21 cellular contexts compared by ENCODE assay signal in the genomic region with DNA sequence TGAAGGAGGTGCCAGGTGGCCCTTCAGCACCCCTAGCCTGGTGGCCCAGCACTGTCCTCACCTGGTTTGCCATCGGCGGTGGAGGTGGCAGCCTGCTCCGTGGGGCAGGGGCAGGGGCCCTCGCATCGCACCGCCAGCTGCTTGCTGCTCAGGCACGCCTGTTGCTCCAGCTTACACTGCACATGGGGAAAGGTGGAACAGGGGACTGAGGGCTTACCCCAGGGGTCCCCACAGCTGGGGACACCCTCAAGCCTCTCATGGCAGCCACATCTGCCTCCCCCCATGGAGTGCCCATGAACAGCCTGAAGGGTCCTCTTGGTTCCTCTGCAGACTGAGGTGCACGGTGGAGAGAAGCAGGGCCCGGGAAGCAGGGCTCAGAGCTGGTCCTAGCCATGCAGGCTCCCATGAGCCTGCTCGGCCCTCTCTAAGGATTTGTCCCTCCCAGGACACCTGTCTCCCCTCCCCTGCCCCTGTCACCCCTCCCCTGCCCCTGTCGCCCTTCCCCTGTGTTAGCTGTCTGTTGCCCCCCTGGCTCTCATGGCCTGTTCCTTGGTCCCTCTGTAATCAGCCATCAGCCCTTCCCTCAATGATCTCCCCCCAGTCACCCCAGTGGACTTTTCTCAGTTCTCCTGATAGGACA. TPM values are rescaled to one million over a fixed set of nuclear protein-coding genes. Genes with fewer than 3 reads are reported as not detected.
DNase-seq lines count a peak whose midpoint lies in the region; ATAC-seq and TF ChIP-seq lines count a peak whose summit lies in the region.
"Had no signal": no experiment of that assay in that cellular context is flagged by ENCODE, and none has a peak within 500 bp of the region (broad histone marks: within the 10 kb centered on the region; RNA-seq: fewer than 3 reads in every experiment).

No MANE protein-coding gene starts in this region.

- TF ChIP-seq RAD21 in IMR-90 (IDR thresholded peaks at IDR 0.05; ENCODE audit: low read length) = no peak

- H3K9me3 Mint-ChIP-seq in activated T-cell treated with anti-CD3 and anti-CD28 coated beads, Interleukin-2, amount 50 U/mL, for 24 hours = no peaks in the 10 kb centered on the region
- no peaks in the 10 kb centered on the region for H3K9me3 Mint-ChIP-seq in effector memory CD8-positive, alpha-beta T cell

- TF ChIP-seq POLR2A in IMR-90 (IDR thresholded peaks at IDR 0.05; ENCODE audit: low read depth, low read length) (no peak), ovary (IDR thresholded peaks at IDR 0.05) (no peak), gastroesophageal sphincter (IDR thresholded peaks at IDR 0.05) (no peak)

- no peak overlapping the region for H2AK9ac ChIP-seq in IMR-90 (replicated peaks; ENCODE audit: low read depth, low read length, poor library complexity)

- CTCF ChIA-PET in IMR-90 (lab: Yijun Ruan, JAX) = no interaction called here

- H2BK120ac ChIP-seq in IMR-90 (ENCODE audit: low read depth, low read length) = no peak overlapping the region

- TF ChIP-seq CTCF in IMR-90 (conservative IDR thresholded peaks at IDR 0.05; ENCODE audit: low read depth, low read length) (no peak), ovary (IDR thresholded peaks at IDR 0.05) (no peak), gastroesophageal sphincter (IDR thresholded peaks at IDR 0.05) (no peak)

- intact Hi-C loops in IMR-90 (cut with micrococcal nuclease) = no loop called here
- intact Hi-C loops in ovary (cut with DNase I) = loop anchor here in 1 of 4 donors (5.0 kb wide), 1 partner anchor 149 kb away; the partner anchor contains the start of genes ANAPC16 and ASCC1

- no peak overlapping the region for H2AK5ac ChIP-seq in IMR-90 (ENCODE audit: low read depth, low read length)

- H3K27me3 ChIP-seq in IMR-90 (ENCODE audit: control insufficient read depth, insufficient read depth, low read length) (peaks cover 29% of the 10 kb centered on the region), ovary (no peaks in the 10 kb centered on the region), gastroesophageal sphincter (no peaks in the 10 kb centered on the region)
- H3K27me3 ChIP-seq: BLaER1, body of pancreas, colonic mucosa had no signal

- ATAC-seq in IMR-90 (ENCODE audit: low read depth) = no peak
- peak; percentile 5 for ATAC-seq in effector memory CD8-positive, alpha-beta T cell (replicated peaks)
- ATAC-seq in gastroesophageal sphincter = no peak
- no peak for ATAC-seq in GM21737 (IDR thresholded peaks at IDR 0.05; ENCODE audit: unreplicated experiment)
- ATAC-seq: activated CD8-positive, alpha-beta memory T cell treated with anti-CD3 and anti-CD28 coated beads, Interleukin-2, amount 10 ng/mL, durations not matched to agents 7 days and 5 days; left colon had no signal

- H3K4me3 Mint-ChIP-seq in activated T-cell treated with anti-CD3 and anti-CD28 coated beads, Interleukin-2, amount 50 U/mL, for 24 hours = no peak overlapping the region
- peak overlapping the region in 1 of 2 donors; percentile 67 for H3K4me3 Mint-ChIP-seq in effector memory CD8-positive, alpha-beta T cell
- H3K4me3 Mint-ChIP-seq: activated CD8-positive, alpha-beta memory T cell treated with anti-CD3 and anti-CD28 coated beads, Interleukin-2, amount 10 ng/mL, durations not matched to agents 7 days and 5 days had no signal

- dilution Hi-C loops in IMR-90 (cut with HindIII; ENCODE audit: low sequenced_read_pairs, unreplicated experiment) = no loop called here

- no peak overlapping the region for H3K18ac ChIP-seq in IMR-90 (ENCODE audit: low read depth, low read length)

- H3K23ac ChIP-seq in IMR-90 (ENCODE audit: low read depth, low read length) = no peak overlapping the region

- H4K20me1 ChIP-seq in IMR-90 (ENCODE audit: insufficient read depth, low read length) = no peaks in the 10 kb centered on the region
- H4K20me1 ChIP-seq: BLaER1 had no signal

- H2BK20ac ChIP-seq in IMR-90 (ENCODE audit: low read depth, low read length) = no peak overlapping the region

- peak overlapping the region; percentile 73 for H3K27ac Mint-ChIP-seq in activated T-cell treated with anti-CD3 and anti-CD28 coated beads, Interleukin-2, amount 50 U/mL, for 24 hours
- H3K27ac Mint-ChIP-seq in effector memory CD8-positive, alpha-beta T cell = peak overlapping the region; percentile 68 to 99

- no TSS peak for BruUV-seq in IMR-90 (replicated peaks; lab: Mats Ljungman, UMichigan)

- H3K14ac ChIP-seq in IMR-90 (replicated peaks; ENCODE audit: low read depth, low read length) = no peak overlapping the region

- no peak overlapping the region for H2BK5ac ChIP-seq in IMR-90 (ENCODE audit: low read depth, low read length, poor library complexity, severe bottlenecking)

- H4K91ac ChIP-seq in IMR-90 (ENCODE audit: insufficient read depth, low read depth, low read length) = no peak overlapping the region

- peaks cover 36% of the 10 kb centered on the region for H3K4me1 Mint-ChIP-seq in activated T-cell treated with anti-CD3 and anti-CD28 coated beads, Interleukin-2, amount 50 U/mL, for 24 hours (ENCODE audit: low read depth)
- H3K4me1 Mint-ChIP-seq in effector memory CD8-positive, alpha-beta T cell (ENCODE audit: low read depth in 2 of 2) = peaks cover 15 to 42% of the 10 kb centered on the region in 2 donors

- DNase-seq in activated T-cell treated with anti-CD3 and anti-CD28 coated beads, Interleukin-2, amount 50 U/mL, for 24 hours = no peak
- DNase-seq in activated T-cell treated with anti-CD3 and anti-CD28 coated beads, Interleukin-2, amount 50 U/mL, for 1 hour = no peak
- DNase-seq in IMR-90 (no peak), ovary (no peak), NCI-H2196 treated with DMSO at 0.1 percent for 48 hours (lab: John Stamatoyannopoulos, UW; ENCODE audit: unreplicated experiment) (no peak)
- DNase-seq in effector memory CD8-positive, alpha-beta T cell = no peak
- DNase-seq: activated CD8-positive, alpha-beta memory T cell treated with anti-CD3 and anti-CD28 coated beads, Interleukin-2, amount 10 ng/mL, durations not matched to agents 7 days and 5 days; activated gamma-delta T cell treated with Interleukin-2 at 50 U/mL for 16 hours; colonic mucosa; left colon; midbrain; NCI-H1092 treated with DMSO at 0.1 percent for 48 hours; NCI-H2081; NCI-H510A treated with DMSO at 0.1 percent for 48 hours; occipital lobe; stimulated activated CD8-positive, alpha-beta memory T cell treated with anti-CD3 and anti-CD28 coated beads, Interleukin-4, amount 100 ng/mL, for 48 hours had no signal

- no peak overlapping the region for H3K4me3 ChIP-seq in IMR-90 (ENCODE audit: insufficient read depth, low read depth, low read length)
- no peak overlapping the region for H3K4me3 ChIP-seq in ovary
- no peak overlapping the region for H3K4me3 ChIP-seq in gastroesophageal sphincter
- H3K4me3 ChIP-seq: BLaER1, body of pancreas, colonic mucosa, SK-N-MC had no signal

- peaks cover 4% of the 10 kb centered on the region for H3K9me3 ChIP-seq in IMR-90 (ENCODE audit: control insufficient read depth, insufficient read depth, low read length)
- no peaks in the 10 kb centered on the region for H3K9me3 ChIP-seq in ovary
- no peaks in the 10 kb centered on the region for H3K9me3 ChIP-seq in gastroesophageal sphincter
- H3K9me3 ChIP-seq: BLaER1, body of pancreas, colonic mucosa had no signal

- H3K36me3 Mint-ChIP-seq in activated T-cell treated with anti-CD3 and anti-CD28 coated beads, Interleukin-2, amount 50 U/mL, for 24 hours (ENCODE audit: low read depth) = peaks cover 93% of the 10 kb centered on the region
- peaks cover 99% of the 10 kb centered on the region for H3K36me3 Mint-ChIP-seq in effector memory CD8-positive, alpha-beta T cell (ENCODE audit: insufficient read depth)

- H3K9me1 ChIP-seq in IMR-90 (ENCODE audit: insufficient read depth, low read length) = no peaks in the 10 kb centered on the region

- WGBS in IMR-90 (ENCODE audit: extremely low coverage in 2 of 2, insufficient read length in 1 of 2), 2 experiments = 92% methylated on average over 6 of the region's 11 CpGs; no CpG with 5 or more reads in 1 of the 2 experiments
- WGBS in ovary, 3 donors = 86 to 96% (median 89%) methylated on average over 11 of the region's 11 CpGs
- WGBS in gastroesophageal sphincter (ENCODE audit: low coverage in 1 of 2), 2 donors = 100% methylated on average over 2 of the region's 11 CpGs; no CpG with 5 or more reads in 1 of the 2 donors

- H3K56ac ChIP-seq in IMR-90 (ENCODE audit: extremely low read depth, insufficient read depth, low read length) = no peak overlapping the region

- no peak overlapping the region for H3K4me2 ChIP-seq in IMR-90 (ENCODE audit: low read depth, low read length)
- H3K4me2 ChIP-seq: BLaER1 had no signal

- H4K8ac ChIP-seq in IMR-90 (ENCODE audit: low read depth in 2 of 2, low read length in 2 of 2) = no peak overlapping the region

- H3K27me3 Mint-ChIP-seq in activated T-cell treated with anti-CD3 and anti-CD28 coated beads, Interleukin-2, amount 50 U/mL, for 24 hours = no peaks in the 10 kb centered on the region
- no peaks in the 10 kb centered on the region for H3K27me3 Mint-ChIP-seq in effector memory CD8-positive, alpha-beta T cell
- H3K27me3 Mint-ChIP-seq: activated CD8-positive, alpha-beta memory T cell treated with anti-CD3 and anti-CD28 coated beads, Interleukin-2, amount 10 ng/mL, durations not matched to agents 7 days and 5 days had no signal

- H4K5ac ChIP-seq in IMR-90 (ENCODE audit: low read depth, low read length) = no peak overlapping the region

- TF ChIP-seq EP300 in ovary (IDR thresholded peaks at IDR 0.05) = no peak
- no peak for TF ChIP-seq EP300 in gastroesophageal sphincter (IDR thresholded peaks at IDR 0.05)

- H3K36me3 ChIP-seq in IMR-90 (ENCODE audit: control insufficient read depth, insufficient read depth, low read length) = no peaks in the 10 kb centered on the region
- H3K36me3 ChIP-seq in ovary = no peaks in the 10 kb centered on the region
- H3K36me3 ChIP-seq in gastroesophageal sphincter = no peaks in the 10 kb centered on the region
- H3K36me3 ChIP-seq: BLaER1, colonic mucosa had no signal

- no peaks in the 10 kb centered on the region for H3K79me1 ChIP-seq in IMR-90 (ENCODE audit: low read depth in 1 of 2, low read length in 2 of 2)

- H3K9ac ChIP-seq in IMR-90 (ENCODE audit: low read depth, low read length) = no peak overlapping the region
- H3K9ac ChIP-seq: BLaER1 had no signal

- H3K27ac ChIP-seq in IMR-90 (ENCODE audit: insufficient read depth, low read length) (no peak overlapping the region), ovary (peak overlapping the region; percentile 34 to 47), gastroesophageal sphincter (no peak overlapping the region)
- H3K27ac ChIP-seq: BLaER1, colonic mucosa, SK-N-MC had no signal

- POLR2A ChIA-PET in IMR-90 (lab: Charles Lee; ENCODE audit: unreplicated experiment) = no interaction called here

- H3K4me1 ChIP-seq in IMR-90 (ENCODE audit: control insufficient read depth, insufficient read depth, low read length) (no peaks in the 10 kb centered on the region), ovary (ENCODE audit: insufficient read depth) (peaks cover 23% of the 10 kb centered on the region), gastroesophageal sphincter (peaks cover 0 to 19% (median 0%) of the 10 kb centered on the region in 3 donors)

- H2BK15ac ChIP-seq in IMR-90 (ENCODE audit: low read depth, low read length) = no peak overlapping the region

- H2AFZ ChIP-seq in IMR-90 (replicated peaks; ENCODE audit: low read length, poor library complexity) = peak overlapping the region; percentile 54

- in situ Hi-C loops in IMR-90 (cut with MboI; ENCODE audit: low sequenced_read_pairs) = no loop called here

- H3K4ac ChIP-seq in IMR-90 (ENCODE audit: low read depth, low read length) = no peak overlapping the region

RNA-seq across cellular contexts. Expression of gene SPOCK2, which starts 20.1 kb away (rescaled TPM):
- total RNA-seq in IMR-90 (2012; rRNA removed) = not detected in 2 replicates
- polyA plus RNA-seq in IMR-90 (2012; rRNA removed) = 0.02 TPM in 1 of 2 replicates, not detected in the other
- 0.04 TPM in 1 of 2 replicates, not detected in the other for polyA plus RNA-seq in IMR-90 (2012; cell fraction: cytosol; rRNA removed)
- polyA plus RNA-seq in IMR-90 (2012; cell fraction: nucleus; rRNA removed; ENCODE audit: low replicate concordance) = 0.23 and 0.36 TPM in 2 replicates
- total RNA-seq in ovary = 10 to 100 TPM in 3 of 7 donors, 1 to 10 TPM in 4; 1.4 to 77.7 (median 8.7) TPM
- 10 to 100 TPM in 1 of 2 donors, 1 to 10 TPM in 1; 1.7 to 27.1 TPM for polyA plus RNA-seq in ovary
- total RNA-seq in gastroesophageal sphincter = 1 to 10 TPM; 6.2 to 9.2 (median 7.9) TPM

Comparison
In these comparisons a context has a peak if more than half of its experiments do, and no peak if none do; other contexts are left out.
1. H3K27ac ChIP-seq: peak in ovary (2 of 2); none in IMR-90 (single experiment) and gastroesophageal sphincter (0 of 4).